Comparison of ENCODE assay signal across 12 cellular contexts in genomic region chr4:73460913-73461522, GRCh38. TPM values are rescaled to one million over a fixed set of nuclear protein-coding genes. Genes with fewer than 3 reads are reported as not detected.
"Had no signal": no experiment of that assay in that cellular context is flagged by ENCODE, and none has a peak within 500 bp of the region (broad histone marks: within the 10 kb centered on the region; RNA-seq: fewer than 3 reads in every experiment).

No MANE protein-coding gene starts in this region.

- H3K36me3 ChIP-seq: HAP-1 had no signal

- DNase-seq: GM23248, GOT3, H7, H9, HCEC 1CT, HFFc6 had no signal

- H3K27ac ChIP-seq: GM23248 had no signal

- H3K9me3 Mint-ChIP-seq: HFFc6 had no signal

- H2AFZ ChIP-seq: GM23248, GM23338 had no signal

- H3K4me1 Mint-ChIP-seq: GM23338 had no signal

- H3K27ac Mint-ChIP-seq: GM23338, H9, HFFc6 had no signal

- ATAC-seq: GM23338, HCT116 had no signal

- H3K9me3 ChIP-seq: HAP-1 had no signal

- H3K4me2 ChIP-seq: GM23338 had no signal

- H3K4me3 Mint-ChIP-seq: GM23338, H9, HFFc6 had no signal

- H3K4me3 ChIP-seq: GM23248, GM23338, HAP-1 had no signal

- FAIRE-seq: H1, H54 had no signal

- H3K9ac ChIP-seq: GM23248 had no signal

RNA-seq across cellular contexts. Expression of gene AFM, which starts 20.5 kb away (rescaled TPM):
- total RNA-seq: GM23248, GM23338, H1, H4, H7, H9, HFFc6 had no signal
- polyA plus RNA-seq: GM23248, GM23338, H1 had no signal

RNA-seq across cellular contexts. Expression of gene AFP, which starts 25.0 kb away (rescaled TPM):
- total RNA-seq: GM23248 had no signal

RNA-seq across cellular contexts. Expression of gene ALB, which starts 56.9 kb away (rescaled TPM):
- total RNA-seq: GM23248, GM23338, H1, H4, H9, HFFc6 had no signal
- polyA plus RNA-seq: GM23248, GM23338 had no signal
